ENCODE assay signal across 18 cellular contexts in the genomic region with DNA sequence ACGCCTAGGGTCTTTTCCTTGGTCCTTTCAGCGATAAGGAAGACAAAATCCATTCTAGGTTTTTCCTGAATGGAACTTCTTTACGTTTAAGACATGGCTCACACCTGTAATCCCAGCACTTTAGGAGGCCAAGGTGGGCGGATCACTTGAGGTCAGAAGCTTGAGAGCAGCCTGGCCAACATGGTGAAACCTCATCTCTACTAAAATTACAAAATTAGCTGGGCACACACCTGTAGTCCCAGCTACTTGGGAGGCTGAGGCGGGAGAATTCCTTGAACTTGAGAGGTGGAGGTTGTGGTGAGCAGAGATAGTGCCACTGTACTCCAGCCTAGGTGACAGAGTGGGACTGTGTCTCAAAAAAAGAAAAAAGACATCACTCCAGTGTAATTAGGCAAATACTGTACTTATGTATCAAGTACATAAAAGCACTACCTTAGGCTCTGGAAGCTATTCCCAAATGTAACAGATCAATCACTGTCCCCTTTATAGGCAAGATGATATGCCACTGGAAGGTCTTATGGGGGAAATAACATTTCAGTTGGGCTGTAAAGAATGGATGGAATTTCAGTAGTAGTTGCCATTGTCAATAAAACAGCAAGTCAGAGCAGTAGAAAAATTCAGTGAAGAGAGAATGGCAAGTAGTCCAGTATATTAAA. TPM values are rescaled to one million over a fixed set of nuclear protein-coding genes. Genes with fewer than 3 reads are reported as not detected.
DNase-seq lines count a peak whose midpoint lies in the region; ATAC-seq and TF ChIP-seq lines count a peak whose summit lies in the region.
"Had no signal": no experiment of that assay in that cellular context is flagged by ENCODE, and none has a peak within 500 bp of the region (broad histone marks: within the 10 kb centered on the region; RNA-seq: fewer than 3 reads in every experiment).

No MANE protein-coding gene starts in this region.

- no peaks in the 10 kb centered on the region for H3K27me3 ChIP-seq in SK-N-SH (ENCODE audit: insufficient read depth)
- no peaks in the 10 kb centered on the region for H3K27me3 ChIP-seq in GM23248 (replicated peaks; ENCODE audit: insufficient read depth)

- TF ChIP-seq CTCF in SK-N-SH (IDR thresholded peaks at IDR 0.05): no peak
- TF ChIP-seq CTCF in natural killer cell (IDR thresholded peaks at IDR 0.05): no peak
- TF ChIP-seq CTCF in type B pancreatic cell (conservative IDR thresholded peaks at IDR 0.05): no peak

- H3F3A ChIP-seq in SK-N-SH (replicated peaks; ENCODE audit: insufficient read depth): peaks cover 17% of the 10 kb centered on the region
- H3F3A ChIP-seq in GM23248 (ENCODE audit: insufficient read depth): peaks cover 71% of the 10 kb centered on the region

- no peak for TF ChIP-seq EP300 in SK-N-SH (IDR thresholded peaks at IDR 0.05; ENCODE audit: borderline replicate concordance in 1 of 2, low read depth in 1 of 2, low read length in 1 of 2)

- H3K4me1 ChIP-seq in SK-N-SH (ENCODE audit: control insufficient read depth in 1 of 2, insufficient read depth in 2 of 2, low read depth in 1 of 2, low read length in 1 of 2) (peaks cover 17 to 27% of the 10 kb centered on the region in 2 experiments; a peak in 3 of 4 replicates), GM23248 (ENCODE audit: insufficient read depth) (peaks cover 74% of the 10 kb centered on the region)

- intact Hi-C loops in activated CD4-positive, alpha-beta memory T cell treated with anti-CD3 and anti-CD28 coated beads for 36 hours (cut with micrococcal nuclease): loop anchor here (10.0 kb wide), 1 partner anchor 654 kb away; a partner anchor contains a TSS
- intact Hi-C loops in natural killer cell (cut with micrococcal nuclease): loop anchor here (10.0 kb wide), 1 partner anchor 1296 kb away; a partner anchor contains a TSS

- DNase-seq in SK-N-SH (no peak), GM23248 (no peak), natural killer cell (no peak), type B pancreatic cell (ENCODE audit: extremely low spot score, unreplicated experiment) (no peak)
- DNase-seq in activated CD4-positive, alpha-beta memory T cell treated with anti-CD3 and anti-CD28 coated beads for 36 hours: no peak
- DNase-seq: HCEC 1CT; Karpas-422; lower lobe of right lung; NCI-H1694; NCI-H524; stimulated activated CD4-positive, alpha-beta T cell treated with anti-CD3 and anti-CD28 coated beads, Interleukin-4, amount 100 ng/mL, for 4 hours; stimulated activated naive CD4-positive, alpha-beta T cell treated with Interleukin-2 at 50 U/mL for 16 hours had no signal

- no peak overlapping the region for H2AFZ ChIP-seq in SK-N-SH (ENCODE audit: low read depth)
- no peak overlapping the region for H2AFZ ChIP-seq in GM23248

- peaks cover 5 to 30% of the 10 kb centered on the region in 2 experiments for H3K36me3 ChIP-seq in SK-N-SH (replicated peaks in 1 of 2; ENCODE audit: control insufficient read depth in 1 of 2, insufficient read depth in 2 of 2, low read length in 1 of 2)
- 0 out of 2 replicates have a peak, but pooled peaks cover 5% of the 10 kb centered on the region for H3K36me3 ChIP-seq in GM23248 (ENCODE audit: low read depth)
- H3K36me3 ChIP-seq: lower lobe of right lung had no signal

- H3K27ac ChIP-seq in SK-N-SH (ENCODE audit: low read depth in 2 of 2, low read length in 1 of 2) (no peak overlapping the region), GM23248 (no peak overlapping the region)
- H3K27ac ChIP-seq: lower lobe of right lung, RWPE1 had no signal

- H3K9me3 ChIP-seq in SK-N-SH: no peaks in the 10 kb centered on the region
- no peaks in the 10 kb centered on the region for H3K9me3 ChIP-seq in GM23248 (ENCODE audit: low read depth)
- H3K9me3 ChIP-seq: lower lobe of right lung had no signal

- ATAC-seq in SK-N-SH treated with all-trans-retinoic acid at 6 μM for 48 hours: no peak
- no peak for ATAC-seq in natural killer cell
- no peak for ATAC-seq in HG02970 (IDR thresholded peaks at IDR 0.05; ENCODE audit: low FRiP score, unreplicated experiment)
- ATAC-seq in HG02885 (IDR thresholded peaks at IDR 0.05; ENCODE audit: poor library complexity, unreplicated experiment): no peak
- ATAC-seq: lower lobe of right lung, sciatic nerve had no signal

- H3K9me2 ChIP-seq in SK-N-SH (no peaks in the 10 kb centered on the region), GM23248 (ENCODE audit: insufficient read depth) (no peaks in the 10 kb centered on the region)

- H3K4me1 Mint-ChIP-seq in activated CD4-positive, alpha-beta memory T cell treated with anti-CD3 and anti-CD28 coated beads for 36 hours (ENCODE audit: low read depth): peaks cover 69% of the 10 kb centered on the region
- H3K4me1 Mint-ChIP-seq in natural killer cell: peaks cover 79 to 92% of the 10 kb centered on the region in 2 donors
- H3K4me1 Mint-ChIP-seq in type B pancreatic cell (ENCODE audit: unreplicated experiment): peaks cover 23% of the 10 kb centered on the region

- H4K20me1 ChIP-seq in SK-N-SH (ENCODE audit: insufficient read depth) (peaks cover 100% of the 10 kb centered on the region), GM23248 (ENCODE audit: insufficient read depth) (peaks cover 26% of the 10 kb centered on the region; the same call in 1 of the 2 replicates)

- POLR2A ChIA-PET in SK-N-SH (lab: Yijun Ruan, JAX): no interaction called here
- POLR2A ChIA-PET in activated CD4-positive, alpha-beta memory T cell treated with anti-CD3 and anti-CD28 coated beads for 36 hours (lab: Charles Lee): interaction anchor here (1.0 to 7.4 kb wide), 3 partner anchors 31 to 147 kb away, joined by 4 to 90 read pairs (median 5); no protein-coding TSS in a partner anchor

- WGBS in SK-N-SH (ENCODE audit: low lambda C conversion rate): 99% methylated on average over 5 of the region's 5 CpGs
- 97 to 98% methylated on average over 5 of the region's 5 CpGs for WGBS in GM23248 (ENCODE audit: low coverage in 1 of 2, low lambda C conversion rate in 2 of 2, missing lambda C conversion rate in 2 of 2), 2 experiments

- peak overlapping the region; percentile 10 for H3K4me3 Mint-ChIP-seq in activated CD4-positive, alpha-beta memory T cell treated with anti-CD3 and anti-CD28 coated beads for 36 hours
- H3K4me3 Mint-ChIP-seq in natural killer cell (peak overlapping the region; percentile 88), type B pancreatic cell (no peak overlapping the region)
- H3K4me3 Mint-ChIP-seq: neural crest cell had no signal

- H3K79me2 ChIP-seq in SK-N-SH (ENCODE audit: insufficient read depth): peaks cover 100% of the 10 kb centered on the region
- peaks cover 100% of the 10 kb centered on the region for H3K79me2 ChIP-seq in GM23248 (ENCODE audit: insufficient read depth)

- no peak for TF ChIP-seq RAD21 in SK-N-SH (IDR thresholded peaks at IDR 0.05; ENCODE audit: low read length)

- H3K9ac ChIP-seq in SK-N-SH (no peak overlapping the region), GM23248 (no peak overlapping the region)

- peak overlapping the region; percentile 9 for H3K27ac Mint-ChIP-seq in activated CD4-positive, alpha-beta memory T cell treated with anti-CD3 and anti-CD28 coated beads for 36 hours
- H3K27ac Mint-ChIP-seq in natural killer cell (peak overlapping the region; percentile 83 to 99), type B pancreatic cell (no peak overlapping the region)

- peak overlapping the region; percentile 29 for H3K4me2 ChIP-seq in SK-N-SH
- peak overlapping the region; percentile 53 for H3K4me2 ChIP-seq in GM23248 (ENCODE audit: unreplicated experiment)

- H3K4me3 ChIP-seq in SK-N-SH (ENCODE audit: low read depth in 2 of 2, low read length in 1 of 2): no peak overlapping the region
- no peak overlapping the region for H3K4me3 ChIP-seq in GM23248
- H3K4me3 ChIP-seq: lower lobe of right lung had no signal

- peaks cover 15% of the 10 kb centered on the region for H3K36me3 Mint-ChIP-seq in activated CD4-positive, alpha-beta memory T cell treated with anti-CD3 and anti-CD28 coated beads for 36 hours
- H3K36me3 Mint-ChIP-seq in natural killer cell: peaks cover 5% of the 10 kb centered on the region
- H3K36me3 Mint-ChIP-seq in type B pancreatic cell: no peaks in the 10 kb centered on the region

- H3K27me3 Mint-ChIP-seq in activated CD4-positive, alpha-beta memory T cell treated with anti-CD3 and anti-CD28 coated beads for 36 hours: no peaks in the 10 kb centered on the region
- H3K27me3 Mint-ChIP-seq in natural killer cell (ENCODE audit: low read depth in 2 of 2) (no peaks in the 10 kb centered on the region), type B pancreatic cell (no peaks in the 10 kb centered on the region)

- in situ Hi-C loops in GM23248 (cut with MboI): loop anchor here (25.0 kb wide), 1 partner anchor 249 kb away; no protein-coding TSS in a partner anchor

- CTCF ChIA-PET in SK-N-SH (lab: Yijun Ruan, JAX): interaction anchor here (0.5 to 8.3 kb wide), 5 partner anchors 111 to 511 kb away, joined by 3 to 346 read pairs (median 3); no protein-coding TSS in a partner anchor
- CTCF ChIA-PET in activated CD4-positive, alpha-beta memory T cell treated with anti-CD3 and anti-CD28 coated beads for 36 hours (lab: Charles Lee): interaction anchor here (1.5 to 10.8 kb wide), 2 partner anchors 111 to 133 kb away, joined by 6 to 548 read pairs; no protein-coding TSS in a partner anchor

- no peaks in the 10 kb centered on the region for H3K9me3 Mint-ChIP-seq in activated CD4-positive, alpha-beta memory T cell treated with anti-CD3 and anti-CD28 coated beads for 36 hours
- H3K9me3 Mint-ChIP-seq in natural killer cell (no peaks in the 10 kb centered on the region), type B pancreatic cell (no peaks in the 10 kb centered on the region)
- H3K9me3 Mint-ChIP-seq: neural crest cell had no signal

TF ChIP-seq in SK-N-SH, 30 proteins besides CTCF, POLR2A, EP300 and RAD21:
- TF ChIP-seq MEF2A (IDR thresholded peaks at IDR 0.05; ENCODE audit: borderline replicate concordance, low read depth) (no peak), POLR2AphosphoS5 (IDR thresholded peaks at IDR 0.05; ENCODE audit: low read depth, low read length) (0 out of 2 replicates have a peak, but pooled peaks have one; percentile 4)

TF ChIP-seq in SK-N-SH treated with all-trans-retinoic acid at 6 μM for 48 hours, 23 proteins besides CTCF, POLR2A, EP300 and RAD21:
- TF ChIP-seq ZC3H10 (CRISPR knock-in tag; IDR thresholded peaks at IDR 0.05): no peak
TF ChIP-seq in SK-N-SH treated with all-trans-retinoic acid at 6 μM for 48 hours: peak in this region for 0.

RNA-seq across cellular contexts. Expression of a gene that starts 5.7 kb away (rescaled TPM):
- polyA plus RNA-seq in SK-N-SH (2012; rRNA removed): 47.8 and 52.0 TPM in 2 replicates
- polyA plus RNA-seq in SK-N-SH (2012; cell fraction: cytosol; rRNA removed): 74.7 and 89.6 TPM in 2 replicates
- polyA plus RNA-seq in SK-N-SH (2012; cell fraction: nucleus; rRNA removed): 34.1 and 67.1 TPM in 2 replicates
- total RNA-seq in GM23248 (2014; rRNA removed; shearing (Covaris generic)): 132 and 137 TPM in 2 replicates
- polyA plus RNA-seq in GM23248 (2016; fragmentation: Nextera tagmentation; extraction: Ambion mirVana): 102 TPM in 2 replicates
- total RNA-seq in activated CD4-positive, alpha-beta memory T cell treated with anti-CD3 and anti-CD28 coated beads for 36 hours: 10 to 100 TPM; 58.2 to 62.6 TPM
- total RNA-seq in natural killer cell: 100 to 1,000 TPM in 2 of 3 donors, 10 to 100 TPM in 1; 92.9 to 135 (median 111) TPM
- 11.0 and 16.7 TPM in 2 replicates for total RNA-seq in type B pancreatic cell (ENCODE audit: low replicate concordance)
